ENCODE assay signal across 26 cellular contexts in genomic region chr3:65786891-65787290, GRCh38.
"Had no signal": no experiment of that assay in that cellular context is flagged by ENCODE, and none has a peak within 500 bp of the region (broad histone marks: within the 10 kb centered on the region; RNA-seq: fewer than 3 reads in every experiment).

No MANE protein-coding gene starts in this region.

- DNase-seq: activated CD4-positive, alpha-beta T cell treated with anti-CD3 and anti-CD28 coated beads, Interleukin-2, amount 10 ng/mL, durations not matched to agents 7 days and 5 days; activated CD4-positive, CD25-positive, alpha-beta regulatory T cell treated with anti-CD3 and anti-CD28 coated beads, Interleukin-2, amount 50 U/mL, for 72 hours; activated CD8-positive, alpha-beta memory T cell treated with anti-CD3 and anti-CD28 coated beads, Interleukin-2, amount 10 ng/mL, durations not matched to agents 7 days and 5 days; activated CD8-positive, alpha-beta T cell treated with anti-CD3 and anti-CD28 coated beads for 36 hours; activated gamma-delta T cell treated with Interleukin-2 at 50 U/mL for 16 hours; aorta; central memory CD4-positive, alpha-beta T cell; dorsolateral prefrontal cortex; effector memory CD8-positive, alpha-beta T cell; glutamatergic neuron; hippocampal formation; mucosa of descending colon; psoas muscle; stimulated activated CD4-positive, alpha-beta T cell treated with anti-CD3 and anti-CD28 coated beads, Interleukin-4, amount 100 ng/mL, for 4 hours; stimulated activated naive CD8-positive, alpha-beta T cell treated with anti-CD3 and anti-CD28 coated beads, Interleukin-15, Interleukin-2, amounts not matched to agents 100 U/mL and 50 U/mL, for 24 hours; T-helper 2 cell; uterus; WERI-Rb-1 had no signal

- H3K9me3 ChIP-seq: mucosa of descending colon, psoas muscle, right atrium auricular region, uterus had no signal

- H3K9me3 Mint-ChIP-seq: activated CD4-positive, alpha-beta T cell treated with anti-CD3 and anti-CD28 coated beads, Interleukin-2, amount 10 ng/mL, durations not matched to agents 7 days and 5 days; activated CD8-positive, alpha-beta T cell treated with anti-CD3 and anti-CD28 coated beads for 36 hours; activated T-helper 1 cell treated with anti-CD3 and anti-CD28 coated beads, Interleukin-12 subunit alpha, Interleukin-12 subunit beta, Interleukin-2, Interleukin-4 antibody, amounts not matched to agents 30 ng/mL and 10 ng/mL and 1 ng/mL, durations not matched to agents 14 hours and 24 hours and 36 hours; effector memory CD8-positive, alpha-beta T cell; neural progenitor cell had no signal

- H3K4me3 ChIP-seq: dorsolateral prefrontal cortex, mucosa of descending colon, neural progenitor cell, psoas muscle, right atrium auricular region, uterus had no signal

- H3K27ac ChIP-seq: neural progenitor cell, psoas muscle, right atrium auricular region, WERI-Rb-1 had no signal

- H3K27me3 ChIP-seq: dorsolateral prefrontal cortex, neural progenitor cell, right atrium auricular region, uterus had no signal

- H3K27ac Mint-ChIP-seq: activated CD4-positive, alpha-beta T cell treated with anti-CD3 and anti-CD28 coated beads, Interleukin-2, amount 10 ng/mL, durations not matched to agents 7 days and 5 days; activated CD8-positive, alpha-beta memory T cell treated with anti-CD3 and anti-CD28 coated beads, Interleukin-2, amount 10 ng/mL, durations not matched to agents 7 days and 5 days; activated CD8-positive, alpha-beta T cell treated with anti-CD3 and anti-CD28 coated beads for 36 hours; activated naive CD4-positive, alpha-beta T cell treated with anti-CD3 and anti-CD28 coated beads, Interleukin-2, amount 50 U/mL, for 72 hours; activated T-helper 1 cell treated with anti-CD3 and anti-CD28 coated beads, Interleukin-12 subunit alpha, Interleukin-12 subunit beta, Interleukin-2, Interleukin-4 antibody, amounts not matched to agents 30 ng/mL and 10 ng/mL and 1 ng/mL, durations not matched to agents 14 hours and 24 hours and 36 hours; effector memory CD8-positive, alpha-beta T cell; neural progenitor cell had no signal

- ATAC-seq: activated CD8-positive, alpha-beta memory T cell treated with anti-CD3 and anti-CD28 coated beads, Interleukin-2, amount 10 ng/mL, durations not matched to agents 7 days and 5 days; activated CD8-positive, alpha-beta T cell treated with anti-CD3 and anti-CD28 coated beads for 36 hours; activated naive CD4-positive, alpha-beta T cell treated with anti-CD3 and anti-CD28 coated beads, Interleukin-2, amount 50 U/mL, for 72 hours; effector memory CD8-positive, alpha-beta T cell; esophagus mucosa; psoas muscle; stimulated activated naive CD8-positive, alpha-beta T cell treated with anti-CD3 and anti-CD28 coated beads, Interleukin-15, Interleukin-2, amounts not matched to agents 100 U/mL and 50 U/mL, for 24 hours had no signal

- H3K9ac ChIP-seq: neural progenitor cell had no signal

- H3K4me2 ChIP-seq: neural progenitor cell had no signal

- H2AFZ ChIP-seq: neural progenitor cell had no signal

- H3K27me3 Mint-ChIP-seq: activated CD4-positive, alpha-beta T cell treated with anti-CD3 and anti-CD28 coated beads, Interleukin-2, amount 10 ng/mL, durations not matched to agents 7 days and 5 days; activated CD8-positive, alpha-beta memory T cell treated with anti-CD3 and anti-CD28 coated beads, Interleukin-2, amount 10 ng/mL, durations not matched to agents 7 days and 5 days; activated CD8-positive, alpha-beta T cell treated with anti-CD3 and anti-CD28 coated beads for 36 hours; effector memory CD8-positive, alpha-beta T cell had no signal

- H3K4me1 ChIP-seq: psoas muscle, uterus had no signal

- H3K4me3 Mint-ChIP-seq: activated CD4-positive, alpha-beta T cell treated with anti-CD3 and anti-CD28 coated beads, Interleukin-2, amount 10 ng/mL, durations not matched to agents 7 days and 5 days; activated CD8-positive, alpha-beta memory T cell treated with anti-CD3 and anti-CD28 coated beads, Interleukin-2, amount 10 ng/mL, durations not matched to agents 7 days and 5 days; activated CD8-positive, alpha-beta T cell treated with anti-CD3 and anti-CD28 coated beads for 36 hours; activated T-helper 1 cell treated with anti-CD3 and anti-CD28 coated beads, Interleukin-12 subunit alpha, Interleukin-12 subunit beta, Interleukin-2, Interleukin-4 antibody, amounts not matched to agents 30 ng/mL and 10 ng/mL and 1 ng/mL, durations not matched to agents 14 hours and 24 hours and 36 hours; effector memory CD8-positive, alpha-beta T cell; neural progenitor cell had no signal

- FAIRE-seq: colon, endothelial cell of umbilical vein, frontal cortex had no signal

- H3K36me3 ChIP-seq: neural progenitor cell, right atrium auricular region, uterus, WERI-Rb-1 had no signal

- H3K36me3 Mint-ChIP-seq: activated CD8-positive, alpha-beta memory T cell treated with anti-CD3 and anti-CD28 coated beads, Interleukin-2, amount 10 ng/mL, durations not matched to agents 7 days and 5 days; activated naive CD4-positive, alpha-beta T cell treated with anti-CD3 and anti-CD28 coated beads, Interleukin-2, amount 50 U/mL, for 72 hours; neural progenitor cell had no signal

- H3K4me1 Mint-ChIP-seq: activated CD4-positive, alpha-beta T cell treated with anti-CD3 and anti-CD28 coated beads, Interleukin-2, amount 10 ng/mL, durations not matched to agents 7 days and 5 days; activated CD8-positive, alpha-beta memory T cell treated with anti-CD3 and anti-CD28 coated beads, Interleukin-2, amount 10 ng/mL, durations not matched to agents 7 days and 5 days had no signal
